Comparison of ENCODE assay signal across 17 cellular contexts in genomic region chr10:21092683-21093524, GRCh38.
DNase-seq lines count a peak whose midpoint lies in the region; ATAC-seq and TF ChIP-seq lines count a peak whose summit lies in the region.
"Had no signal": no experiment of that assay in that cellular context is flagged by ENCODE, and none has a peak within 500 bp of the region (broad histone marks: within the 10 kb centered on the region; RNA-seq: fewer than 3 reads in every experiment).

No MANE protein-coding gene starts in this region.

- no peak overlapping the region for H3K4me3 ChIP-seq in fibroblast of lung (replicated peaks in 1 of 4; ENCODE audit: control extremely low read depth in 1 of 4, insufficient read depth in 1 of 4, low read depth in 3 of 4, low read length in 4 of 4)
- H3K4me3 ChIP-seq: BLaER1 had no signal

- no peaks in the 10 kb centered on the region for H3K79me2 ChIP-seq in fibroblast of lung (ENCODE audit: control insufficient read depth, insufficient read depth, low read length)

- H3K4me2 ChIP-seq in fibroblast of lung (ENCODE audit: extremely low read depth, insufficient read depth, low read length), result no peak overlapping the region
- H3K4me2 ChIP-seq: BLaER1 had no signal

- no peaks in the 10 kb centered on the region for H4K20me1 ChIP-seq in fibroblast of lung (ENCODE audit: control insufficient read depth, extremely low read depth, insufficient read depth, low read length)
- H4K20me1 ChIP-seq: BLaER1 had no signal

- CTCF ChIA-PET in RWPE1 (lab: Yijun Ruan, JAX), result no interaction called here

- POLR2A ChIA-PET in RWPE1 (lab: Yijun Ruan, JAX; ENCODE audit: low non-redundant PET), result no interaction called here

- no peaks in the 10 kb centered on the region for H3K36me3 ChIP-seq in fibroblast of lung (ENCODE audit: control insufficient read depth, insufficient read depth, low read length)
- H3K36me3 ChIP-seq: BLaER1 had no signal

- ATAC-seq in omental fat pad (ENCODE audit: low FRiP score), result peak; percentile 66
- ATAC-seq: Panc1 had no signal

- H3K27me3 ChIP-seq in fibroblast of lung (ENCODE audit: control insufficient read depth, insufficient read depth, low read length), result no peaks in the 10 kb centered on the region
- H3K27me3 ChIP-seq: BLaER1 had no signal

- H3K4me1 ChIP-seq in fibroblast of lung (ENCODE audit: control insufficient read depth, extremely low read depth, insufficient read depth, low read length), result no peaks in the 10 kb centered on the region

- no peak for TF ChIP-seq CTCF in RWPE1 (conservative IDR thresholded peaks at IDR 0.05; ENCODE audit: low read depth)
- TF ChIP-seq CTCF in fibroblast of lung (conservative IDR thresholded peaks at IDR 0.05 in 1 of 2, IDR thresholded peaks at IDR 0.05 in 1 of 2; ENCODE audit: low read depth in 1 of 2, low read length in 2 of 2), result no peak
- no peak for TF ChIP-seq CTCF in omental fat pad (IDR thresholded peaks at IDR 0.05)

- DNase-seq in HT1080 (ENCODE audit: low read depth) (peak; percentile 33), RWPE1 (ENCODE audit: low spot score) (peak; percentile 15), fibroblast of lung (ENCODE audit: low read depth in 2 of 2) (peak; percentile 10 to 72), omental fat pad (ENCODE audit: low spot score) (no peak), amniotic stem cell (lab: John Stamatoyannopoulos, UW) (no peak), cerebellar nuclear complex (lab: John Stamatoyannopoulos, UW) (no peak), HuH-7.5 (ENCODE audit: low spot score) (no peak), SK-N-DZ (ENCODE audit: low spot score) (no peak)
- DNase-seq: H9, NCI-H1092 treated with DMSO at 0.1 percent for 48 hours, NCI-H1694 treated with DMSO at 0.1 percent for 48 hours, NCI-H446 treated with DMSO at 0.1 percent for 48 hours, NCI-H748 treated with DMSO at 0.1 percent for 48 hours, SIG-M5, SW 1271 had no signal

- no peaks in the 10 kb centered on the region for H3K9me3 ChIP-seq in fibroblast of lung (ENCODE audit: control insufficient read depth, insufficient read depth, low read depth, low read length)
- H3K9me3 ChIP-seq: BLaER1 had no signal

- H2AFZ ChIP-seq in fibroblast of lung (ENCODE audit: low read length), result no peak overlapping the region

- no peak overlapping the region for H3K9ac ChIP-seq in fibroblast of lung (ENCODE audit: insufficient read depth, low read length)
- H3K9ac ChIP-seq: BLaER1 had no signal

- H3K27ac ChIP-seq in RWPE1 (no peak overlapping the region), fibroblast of lung (ENCODE audit: insufficient read depth, low read length) (no peak overlapping the region)
- H3K27ac ChIP-seq: BLaER1 had no signal

Comparison
In these comparisons a context has a peak if more than half of its experiments do, and no peak if none do; other contexts are left out.
1. DNase-seq: peak in HT1080 (single experiment), RWPE1 (single experiment) and fibroblast of lung (2 of 2); none in omental fat pad (single experiment), amniotic stem cell (single experiment), cerebellar nuclear complex (0 of 2), HuH-7.5 (single experiment) and SK-N-DZ (single experiment).